8 cellular contexts compared by ENCODE assay signal in genomic region chr4:169810325-169811323, GRCh38. TPM values are rescaled to one million over a fixed set of nuclear protein-coding genes. Genes with fewer than 3 reads are reported as not detected.
DNase-seq lines count a peak whose midpoint lies in the region; ATAC-seq and TF ChIP-seq lines count a peak whose summit lies in the region.

No MANE protein-coding gene starts in this region.

- no peaks in the 10 kb centered on the region for H3K4me1 ChIP-seq in endodermal cell (ENCODE audit: control insufficient read depth, insufficient read depth, low read length)
- H3K4me1 ChIP-seq in mucosa of descending colon (ENCODE audit: low read depth) = no peaks in the 10 kb centered on the region

- no peak overlapping the region for H3K4me3 Mint-ChIP-seq in endodermal cell
- no peak overlapping the region for H3K4me3 Mint-ChIP-seq in activated CD4-positive, alpha-beta memory T cell treated with anti-CD3 and anti-CD28 coated beads for 36 hours

- H3K27me3 ChIP-seq in endodermal cell (ENCODE audit: control insufficient read depth, insufficient read depth, low read length, poor library complexity, severe bottlenecking) = no peaks in the 10 kb centered on the region

- POLR2A ChIA-PET in activated CD4-positive, alpha-beta memory T cell treated with anti-CD3 and anti-CD28 coated beads for 36 hours (lab: Charles Lee) = no interaction called here

- ATAC-seq in GM19395 (IDR thresholded peaks at IDR 0.05; ENCODE audit: unreplicated experiment) (peak; percentile 81), mucosa of descending colon (peak; percentile 69), GM21367 (IDR thresholded peaks at IDR 0.05; ENCODE audit: unreplicated experiment) (no peak)

- WGBS in endodermal cell (ENCODE audit: insufficient coverage in 1 of 2, insufficient read length in 1 of 2), 2 experiments = 55 to 74% methylated on average over 4 to 6 of the region's 6 CpGs

- H3K36me3 Mint-ChIP-seq in endodermal cell (ENCODE audit: low read depth) = no peaks in the 10 kb centered on the region
- H3K36me3 Mint-ChIP-seq in activated CD4-positive, alpha-beta memory T cell treated with anti-CD3 and anti-CD28 coated beads for 36 hours = no peaks in the 10 kb centered on the region

- intact Hi-C loops in mucosa of descending colon (cut with DNase I, micrococcal nuclease) = loop anchor here (5.0 kb wide), 1 partner anchor 237 kb away; no protein-coding TSS in a partner anchor
- intact Hi-C loops in activated CD4-positive, alpha-beta memory T cell treated with anti-CD3 and anti-CD28 coated beads for 36 hours (cut with micrococcal nuclease) = loop anchor here (1.0 kb wide), 2 partner anchors 198 to 237 kb away; partner anchors contain the start of gene NEK1

- H3K4me3 ChIP-seq in endodermal cell (ENCODE audit: low read length) (no peak overlapping the region), mucosa of descending colon (no peak overlapping the region)

- H3K36me3 ChIP-seq in endodermal cell (ENCODE audit: control insufficient read depth, insufficient read depth, low read length) (no peaks in the 10 kb centered on the region), mucosa of descending colon (ENCODE audit: low read depth) (no peaks in the 10 kb centered on the region)

- peaks cover 2% of the 10 kb centered on the region for H3K4me1 Mint-ChIP-seq in endodermal cell
- no peaks in the 10 kb centered on the region for H3K4me1 Mint-ChIP-seq in activated CD4-positive, alpha-beta memory T cell treated with anti-CD3 and anti-CD28 coated beads for 36 hours (ENCODE audit: low read depth)

- no peak overlapping the region for H3K27ac Mint-ChIP-seq in endodermal cell
- H3K27ac Mint-ChIP-seq in activated CD4-positive, alpha-beta memory T cell treated with anti-CD3 and anti-CD28 coated beads for 36 hours = no peak overlapping the region

- peaks cover 4% of the 10 kb centered on the region for H3K9me3 Mint-ChIP-seq in endodermal cell
- H3K9me3 Mint-ChIP-seq in activated CD4-positive, alpha-beta memory T cell treated with anti-CD3 and anti-CD28 coated beads for 36 hours = no peaks in the 10 kb centered on the region

- H3K9me3 ChIP-seq in endodermal cell (ENCODE audit: control insufficient read depth, low read length) (peaks cover 4% of the 10 kb centered on the region), mucosa of descending colon (no peaks in the 10 kb centered on the region)

- no peak overlapping the region for H3K9ac ChIP-seq in endodermal cell (ENCODE audit: extremely low read depth, low read length, poor library complexity, severe bottlenecking)

- H3K27me3 Mint-ChIP-seq in endodermal cell (ENCODE audit: insufficient read depth) = no peaks in the 10 kb centered on the region
- H3K27me3 Mint-ChIP-seq in activated CD4-positive, alpha-beta memory T cell treated with anti-CD3 and anti-CD28 coated beads for 36 hours = peaks cover 10% of the 10 kb centered on the region

- TF ChIP-seq CTCF in endodermal cell (conservative IDR thresholded peaks at IDR 0.05) (peak; percentile 94), mucosa of descending colon (IDR thresholded peaks at IDR 0.05) (peak; percentile 63)

- CTCF ChIA-PET in activated CD4-positive, alpha-beta memory T cell treated with anti-CD3 and anti-CD28 coated beads for 36 hours (lab: Charles Lee) = interaction anchor here (0.6 to 6.0 kb wide), 37 partner anchors 9 to 1082 kb away, joined by 3 to 82 read pairs (median 4); partner anchors contain the start of genes MFAP3L and NEK1

- H3K27ac ChIP-seq in endodermal cell (ENCODE audit: low read depth, low read length) = no peak overlapping the region

- DNase-seq in DMS 273 treated with DMSO at 0.1 percent for 48 hours (lab: John Stamatoyannopoulos, UW) (peak; percentile 38), M059J (ENCODE audit: low read depth) (peak; percentile 61), RKO (ENCODE audit: low spot score) (peak; percentile 85), endodermal cell (peak; percentile 55), mucosa of descending colon (peak in 1 of 3 donors; percentile 72)
- no peak for DNase-seq in activated CD4-positive, alpha-beta memory T cell treated with anti-CD3 and anti-CD28 coated beads for 36 hours

RNA-seq across cellular contexts. Expression of gene HPF1, which starts 52.9 kb away (rescaled TPM):
- total RNA-seq in M059J (2014; rRNA removed; shearing (Covaris generic)) = 24.6 and 52.0 TPM in 2 replicates
- total RNA-seq in endodermal cell = 10 to 100 TPM; 33.4 to 50.5 TPM
- polyA plus RNA-seq in endodermal cell (2013, experiment 1 of 2) = 60.6 TPM
- 60.9 TPM for polyA plus RNA-seq in endodermal cell (2013, experiment 2 of 2)
- 10 to 100 TPM; 11.1 to 23.8 (median 14.1) TPM for total RNA-seq in mucosa of descending colon
- total RNA-seq in activated CD4-positive, alpha-beta memory T cell treated with anti-CD3 and anti-CD28 coated beads for 36 hours = 10 to 100 TPM; 36.6 to 41.1 TPM
